ENCODE assay signal across 21 cellular contexts in genomic region chr7:96484845-96485244, GRCh38.
"Had no signal": no experiment of that assay in that cellular context is flagged by ENCODE, and none has a peak within 500 bp of the region (broad histone marks: within the 10 kb centered on the region; RNA-seq: fewer than 3 reads in every experiment).

No MANE protein-coding gene starts in this region.

- H3K4me1 Mint-ChIP-seq: IgD-negative memory B cell had no signal

- ATAC-seq: K562, Panc1 had no signal

- H3K27ac ChIP-seq: KMS-11, RWPE1 had no signal

- H3K9me3 ChIP-seq: MG63, SK-N-SH had no signal

- H3K9me3 Mint-ChIP-seq: IgD-negative memory B cell had no signal

- H3K4me2 ChIP-seq: KMS-11, SK-N-SH had no signal

- H3K27ac Mint-ChIP-seq: IgD-negative memory B cell had no signal

- DNase-seq: Kasumi-1, MG63, NCI-H1092 treated with DMSO at 0.1 percent for 48 hours, NCI-H1436, NCI-H187, NCI-H2029, NCI-H2081 treated with DMSO at 0.1 percent for 48 hours, NCI-H2171, NCI-H226, NCI-H446, NCI-H510A, NCI-H524 treated with DMSO at 0.1 percent for 48 hours, NCI-H69, NCI-H774, SHP77, SK-N-SH had no signal

- H3K27me3 Mint-ChIP-seq: IgD-negative memory B cell had no signal

- H3K4me3 Mint-ChIP-seq: IgD-negative memory B cell had no signal

- H3K4me3 ChIP-seq: K562, MG63 had no signal

- H3K36me3 ChIP-seq: MG63 had no signal

- H3K9ac ChIP-seq: KMS-11, SK-N-SH had no signal

- FAIRE-seq: K562 had no signal

- H3K27me3 ChIP-seq: MG63 had no signal

- H3K36me3 Mint-ChIP-seq: IgD-negative memory B cell had no signal
